Comparison of ENCODE assay signal across 1 cellular context in genomic region chr2:136328396-136328795, GRCh38.
TF ChIP-seq lines count a peak whose summit lies in the region.

No MANE protein-coding gene starts in this region.

TF ChIP-seq in HepG2, 621 proteins besides CTCF, POLR2A, EP300 and RAD21 (continued from another document):
- TF ChIP-seq ZNF292 (CRISPR knock-in tag; IDR thresholded peaks at IDR 0.05; ENCODE audit: borderline replicate concordance, low read depth) = no peak
- no peak for TF ChIP-seq NPAS2 (CRISPR knock-in tag; IDR thresholded peaks at IDR 0.05; ENCODE audit: borderline replicate concordance)
- TF ChIP-seq KMT2B (CRISPR knock-in tag; IDR thresholded peaks at IDR 0.05) = no peak
- no peak for TF ChIP-seq SUZ12 (IDR thresholded peaks at IDR 0.05; ENCODE audit: low read depth, low read length)
- TF ChIP-seq KAT8 (CRISPR knock-in tag; IDR thresholded peaks at IDR 0.05) = no peak
- TF ChIP-seq CBFB (CRISPR knock-in tag; IDR thresholded peaks at IDR 0.05) = no peak
- TF ChIP-seq THRA (CRISPR knock-in tag; IDR thresholded peaks at IDR 0.05; ENCODE audit: borderline replicate concordance) = no peak
- no peak for TF ChIP-seq IKZF4 (CRISPR knock-in tag; IDR thresholded peaks at IDR 0.05; ENCODE audit: borderline replicate concordance, low read depth, not compliant biosample characterization)
- no peak for TF ChIP-seq TSC22D2 (CRISPR knock-in tag; IDR thresholded peaks at IDR 0.05; ENCODE audit: borderline replicate concordance)
- no peak for TF ChIP-seq ZNF616 (CRISPR knock-in tag; IDR thresholded peaks at IDR 0.05; ENCODE audit: low read depth)
- no peak for TF ChIP-seq ZBTB7B (CRISPR knock-in tag; IDR thresholded peaks at IDR 0.05)
- TF ChIP-seq, protein P1, sequence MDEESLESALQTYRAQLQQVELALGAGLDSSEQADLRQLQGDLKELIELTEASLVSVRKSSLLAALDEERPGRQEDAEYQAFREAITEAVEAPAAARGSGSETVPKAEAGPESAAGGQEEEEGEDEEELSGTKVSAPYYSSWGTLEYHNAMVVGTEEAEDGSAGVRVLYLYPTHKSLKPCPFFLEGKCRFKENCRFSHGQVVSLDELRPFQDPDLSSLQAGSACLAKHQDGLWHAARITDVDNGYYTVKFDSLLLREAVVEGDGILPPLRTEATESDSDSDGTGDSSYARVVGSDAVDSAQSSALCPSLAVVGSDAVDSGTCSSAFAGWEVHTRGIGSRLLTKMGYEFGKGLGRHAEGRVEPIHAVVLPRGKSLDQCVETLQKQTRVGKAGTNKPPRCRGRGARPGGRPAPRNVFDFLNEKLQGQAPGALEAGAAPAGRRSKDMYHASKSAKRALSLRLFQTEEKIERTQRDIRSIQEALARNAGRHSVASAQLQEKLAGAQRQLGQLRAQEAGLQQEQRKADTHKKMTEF (CRISPR knock-in tag; IDR thresholded peaks at IDR 0.05) = no peak
- TF ChIP-seq CBX1 (IDR thresholded peaks at IDR 0.05; ENCODE audit: low read depth) = no peak
